ENCODE assay signal across 21 cellular contexts in genomic region chr20:1317545-1318255, GRCh38. TPM values are rescaled to one million over a fixed set of nuclear protein-coding genes. Genes with fewer than 3 reads are reported as not detected.
A peak's percentile ranks its signal among the peaks of the same experiment; 100 is the strongest.
DNase-seq lines count a peak whose midpoint lies in the region; ATAC-seq, FAIRE-seq and TF ChIP-seq lines count a peak whose summit lies in the region.
"Had no signal": no experiment of that assay in that cellular context is flagged by ENCODE, and none has a peak within 500 bp of the region (broad histone marks: within the 10 kb centered on the region; RNA-seq: fewer than 3 reads in every experiment).

No MANE protein-coding gene starts in this region.

- no peaks in the 10 kb centered on the region for H3K9me1 ChIP-seq in K562 (ENCODE audit: control insufficient read depth, insufficient read depth, low read length)

- TF ChIP-seq RAD21 in K562 (CRISPR knock-in tag; conservative IDR thresholded peaks at IDR 0.05 in 1 of 2, IDR thresholded peaks at IDR 0.05 in 1 of 2) = no peak

- no peaks in the 10 kb centered on the region for H3K27me3 Mint-ChIP-seq in neural crest cell (ENCODE audit: low read depth)
- H3K27me3 Mint-ChIP-seq: CD4-positive, alpha-beta T cell had no signal

- TF ChIP-seq EP300 in K562 (IDR thresholded peaks at IDR 0.05; ENCODE audit: low read length) = no peak

- H4K20me1 ChIP-seq in Karpas-422 (ENCODE audit: insufficient read depth, low read depth, low read length) (no peaks in the 10 kb centered on the region), K562 (replicated peaks; ENCODE audit: control insufficient read depth, insufficient read depth, low read length) (no peaks in the 10 kb centered on the region)

- H3K4me2 ChIP-seq in Karpas-422 (ENCODE audit: low read depth, low read length, poor library complexity, severe bottlenecking) (peak overlapping the region; percentile 53), K562 (ENCODE audit: insufficient read depth, low read length) (peak overlapping the region; percentile 28)

- no peak for TF ChIP-seq POLR2A in K562 (conservative IDR thresholded peaks at IDR 0.05)
- TF ChIP-seq POLR2A in uterus (IDR thresholded peaks at IDR 0.05) = no peak

- no peaks in the 10 kb centered on the region for H3K79me2 ChIP-seq in Karpas-422 (ENCODE audit: low read length)
- H3K79me2 ChIP-seq in K562 (ENCODE audit: control insufficient read depth, insufficient read depth, low read length) = no peaks in the 10 kb centered on the region

- no peak for FAIRE-seq in K562 (lab: Jason Lieb, UNC)
- FAIRE-seq: endometrium, H54 had no signal

- H3K27me3 ChIP-seq in Karpas-422 (ENCODE audit: low read length) (no peaks in the 10 kb centered on the region), K562 (ENCODE audit: control insufficient read depth in 2 of 2, insufficient read depth in 2 of 2, low read length in 2 of 2) (no peaks in the 10 kb centered on the region), psoas muscle (ENCODE audit: insufficient read depth in 3 of 3, low read length in 2 of 3) (no peaks in the 10 kb centered on the region), uterus (no peaks in the 10 kb centered on the region)
- H3K27me3 ChIP-seq: left lung had no signal

- DNase-seq in AG04449 (ENCODE audit: low read depth, low spot score) = no peak
- no peak for DNase-seq in Karpas-422
- no peak for DNase-seq in K562 (ENCODE audit: extremely low read depth in 1 of 4, low spot score in 3 of 4)
- DNase-seq in neural crest cell (ENCODE audit: low read depth, low spot score) = no peak
- DNase-seq in psoas muscle = no peak
- no peak for DNase-seq in COLO829 (ENCODE audit: low spot score)
- no peak for DNase-seq in uterus
- DNase-seq: activated CD4-positive, alpha-beta T cell treated with anti-CD3 and anti-CD28 coated beads, Interleukin-2, amount 50 U/mL, for 1 hour; activated effector memory CD4-positive, alpha-beta T cell treated with anti-CD3 and anti-CD28 coated beads, Interleukin-2, amount 50 U/mL, for 16 hours; CD4-positive, alpha-beta T cell; cortex of kidney; DMS53; immature natural killer cell; Kasumi-1; left lung; NCI-H1105; WERI-Rb-1 had no signal

- in situ Hi-C loops in K562 (cut with MboI) = no loop called here

- H3K9me3 Mint-ChIP-seq in neural crest cell = no peaks in the 10 kb centered on the region
- H3K9me3 Mint-ChIP-seq: CD4-positive, alpha-beta T cell; immature natural killer cell had no signal

- CTCF ChIA-PET in AG04449 (lab: Yijun Ruan, JAX) (interaction anchor here (1.0 to 2.6 kb wide), 4 partner anchors 103 to 187 kb away, joined by 3 to 12 read pairs (median 8); no protein-coding TSS in a partner anchor), K562 (lab: Yijun Ruan, JAX; ENCODE audit: low intra/inter-chr PET ratio) (no interaction called here)

- intact Hi-C loops in K562 (cut with micrococcal nuclease) = loop anchor here (10.0 kb wide), 1 partner anchor 187 kb away; no protein-coding TSS in a partner anchor
- intact Hi-C loops in psoas muscle (cut with DNase I) = no loop called here
- intact Hi-C loops in uterus (cut with DNase I; ENCODE audit: low total_unique reads) = loop anchor here (10.0 kb wide), 1 partner anchor 147 kb away; the partner anchor contains the start of gene NSFL1C

- no peak for ATAC-seq in K562
- no peak for ATAC-seq in HG02798 (IDR thresholded peaks at IDR 0.05; ENCODE audit: poor library complexity, unreplicated experiment)
- ATAC-seq in psoas muscle = no peak
- ATAC-seq: left lung had no signal

- H3K9me2 ChIP-seq in Karpas-422 (replicated peaks; ENCODE audit: insufficient read depth, low read length) = no peaks in the 10 kb centered on the region

- H2AFZ ChIP-seq in Karpas-422 (ENCODE audit: low read length) (no peak overlapping the region), K562 (ENCODE audit: low read depth, low read length) (peak overlapping the region; percentile 34; the same call in 1 of the 2 replicates)

- H3K27ac ChIP-seq in Karpas-422 (ENCODE audit: low read length) (no peak overlapping the region), K562 (ENCODE audit: extremely low read depth, low read depth, low read length) (no peak overlapping the region), psoas muscle (no peak overlapping the region), uterus (no peak overlapping the region)
- H3K27ac ChIP-seq: left lung, WERI-Rb-1 had no signal

- H3K4me1 ChIP-seq in Karpas-422 (ENCODE audit: low read length) = peaks cover 7% of the 10 kb centered on the region
- H3K4me1 ChIP-seq in K562 (replicated peaks in 1 of 2; ENCODE audit: control insufficient read depth in 2 of 2, insufficient read depth in 2 of 2, low read length in 2 of 2) = peaks cover 0 to 11% of the 10 kb centered on the region in 2 experiments; a peak in 3 of 5 replicates
- H3K4me1 ChIP-seq in psoas muscle = peaks cover 5% of the 10 kb centered on the region
- H3K4me1 ChIP-seq in uterus = peaks cover 0 to 3% of the 10 kb centered on the region in 2 donors

- no TSS peak for BruUV-seq in K562 (replicated peaks; lab: Mats Ljungman, UMichigan)

- 17% methylated on average over 12 of the region's 12 CpGs for WGBS in K562 (ENCODE audit: insufficient coverage, low coverage, missing lambda C conversion rate)
- 40 to 49% (median 49%) methylated on average over 12 of the region's 12 CpGs for WGBS in psoas muscle, 3 donors

- peaks cover 5% of the 10 kb centered on the region for H3K4me1 Mint-ChIP-seq in neural crest cell
- H3K4me1 Mint-ChIP-seq: immature natural killer cell had no signal

- POLR2A ChIA-PET in AG04449 (lab: Yijun Ruan, JAX) (no interaction called here), K562 (lab: Yijun Ruan, JAX) (no interaction called here)

- H3K9me3 ChIP-seq in Karpas-422 (ENCODE audit: low read length) = no peaks in the 10 kb centered on the region
- no peaks in the 10 kb centered on the region for H3K9me3 ChIP-seq in K562 (replicated peaks; ENCODE audit: control insufficient read depth, insufficient read depth, low read depth, low read length)
- H3K9me3 ChIP-seq in psoas muscle = no peaks in the 10 kb centered on the region
- H3K9me3 ChIP-seq in uterus = no peaks in the 10 kb centered on the region
- H3K9me3 ChIP-seq: left lung had no signal

- peak overlapping the region; percentile 30 for H3K4me3 ChIP-seq in AG04449 (ENCODE audit: low read depth, low read length)
- H3K4me3 ChIP-seq in Karpas-422 (ENCODE audit: low read length) = peak overlapping the region; percentile 15; the same call in 1 of the 2 replicates
- H3K4me3 ChIP-seq in K562 = no peak overlapping the region
- no peak overlapping the region for H3K4me3 ChIP-seq in psoas muscle
- H3K4me3 ChIP-seq in uterus = no peak overlapping the region
- H3K4me3 ChIP-seq: left lung had no signal

- H3K27ac Mint-ChIP-seq in neural crest cell (ENCODE audit: unreplicated experiment) = no peak overlapping the region
- H3K27ac Mint-ChIP-seq: CD4-positive, alpha-beta T cell; T-helper 2 cell treated with Interferon-gamma antibody and Interleukin-4, amounts not matched to agents 5 μg/mL and 100 μg/mL, for 36 hours had no signal

- H3K36me3 Mint-ChIP-seq in neural crest cell (ENCODE audit: low read depth) = no peaks in the 10 kb centered on the region
- H3K36me3 Mint-ChIP-seq: immature natural killer cell had no signal

- H3K36me3 ChIP-seq in Karpas-422 (ENCODE audit: insufficient read depth, low read length) (no peaks in the 10 kb centered on the region), K562 (ENCODE audit: control insufficient read depth, insufficient read depth, low read length) (no peaks in the 10 kb centered on the region), psoas muscle (ENCODE audit: insufficient read depth in 1 of 2, low read depth in 1 of 2) (no peaks in the 10 kb centered on the region), uterus (no peaks in the 10 kb centered on the region)
- H3K36me3 ChIP-seq: left lung, WERI-Rb-1 had no signal

- no peak for TF ChIP-seq CTCF in AG04449 (IDR thresholded peaks at IDR 0.05; ENCODE audit: insufficient read depth, low read length, missing control alignments)
- no peak for TF ChIP-seq CTCF in K562 (IDR thresholded peaks at IDR 0.05 in 2 of 3, conservative IDR thresholded peaks at IDR 0.05 in 1 of 3; ENCODE audit: insufficient read depth in 2 of 3, low read depth in 1 of 3, low read length in 3 of 3)
- TF ChIP-seq CTCF in neural crest cell (conservative IDR thresholded peaks at IDR 0.05) = no peak
- TF ChIP-seq CTCF in psoas muscle (IDR thresholded peaks at IDR 0.05) = no peak
- no peak for TF ChIP-seq CTCF in uterus (IDR thresholded peaks at IDR 0.05)

- H3K9ac ChIP-seq in Karpas-422 (ENCODE audit: low read length) (0 out of 2 replicates have a peak overlapping the region, but pooled peaks have one; percentile 38), K562 (ENCODE audit: insufficient read depth in 1 of 2, low read depth in 2 of 2, low read length in 2 of 2) (no peak overlapping the region)

- H3K4me3 Mint-ChIP-seq in neural crest cell = peak overlapping the region; percentile 25
- H3K4me3 Mint-ChIP-seq: CD4-positive, alpha-beta T cell; immature natural killer cell; T-helper 2 cell treated with Interferon-gamma antibody and Interleukin-4, amounts not matched to agents 5 μg/mL and 100 μg/mL, for 36 hours had no signal

RNA-seq across cellular contexts. Expression of gene SDCBP2, which starts 11.2 kb away (rescaled TPM):
- total RNA-seq in Karpas-422 (2014; rRNA removed; shearing (Covaris generic); ENCODE audit: low replicate concordance) = 1.8 TPM in 1 of 2 replicates, not detected in the other
- 0.84 and 1.6 TPM in 2 replicates for total RNA-seq in K562 (2011; cell fraction: chromatin; rRNA removed; ENCODE audit: low replicate concordance)
- 1.6 and 1.7 TPM in 2 replicates for total RNA-seq in K562 (2011; cell fraction: nucleolus; rRNA removed)
- total RNA-seq in K562 (2011; cell fraction: nucleoplasm; rRNA removed) = 1.4 and 1.8 TPM in 2 replicates
- total RNA-seq in K562 (2014; rRNA removed) = 0.27 and 1.6 TPM in 2 replicates
- total RNA-seq in K562 (2014; rRNA removed; fragmentation: Illumina TruSeq; extraction: Trizol) = 0.77 and 0.80 TPM in 2 replicates
- total RNA-seq in K562 (2015; rRNA removed; fragmentation: Illumina TruSeq; extraction: Trizol) = 0.91 and 1.2 TPM in 2 replicates
- 1.0 and 1.2 TPM in 2 replicates for total RNA-seq in K562 (2021)
- 0.71 and 2.1 TPM in 2 replicates for polyA plus RNA-seq in K562 (2011; rRNA removed)
- 1.6 and 2.3 TPM in 2 replicates for polyA plus RNA-seq in K562 (2011; cell fraction: cytosol; rRNA removed)
- polyA plus RNA-seq in K562 (2011; cell fraction: nucleus; rRNA removed) = 2.9 and 5.0 TPM in 2 replicates
- polyA plus RNA-seq in K562 (2012) = 0.92 and 1.1 TPM in 2 replicates
- 0.97 and 1.3 TPM in 2 replicates for polyA plus RNA-seq in K562 (2014; fragmentation: Illumina TruSeq; extraction: Trizol)
- polyA plus RNA-seq in K562 (2014; fragmentation: Nextera tagmentation; extraction: Ambion mirVana) = under 1 TPM; 0.06 to 0.07 TPM
- 1.2 and 1.3 TPM in 2 replicates for polyA plus RNA-seq in K562 (2014; rRNA removed)
- 0.60 and 0.74 TPM in 2 replicates for polyA minus RNA-seq in K562 (2011; rRNA and poly(A)+ RNA removed)
- not detected in 2 replicates for polyA minus RNA-seq in K562 (2011; cell fraction: cytosol; rRNA and poly(A)+ RNA removed)
- 0.54 and 0.56 TPM in 2 replicates for polyA minus RNA-seq in K562 (2011; cell fraction: nucleus; rRNA and poly(A)+ RNA removed)
- 1.6 and 2.4 TPM in 2 replicates for total RNA-seq in neural crest cell
- 1 to 10 TPM; 1.6 to 3.2 (median 1.9) TPM for total RNA-seq in psoas muscle
- polyA plus RNA-seq in psoas muscle = 10 to 100 TPM in 1 of 3 donors, 1 to 10 TPM in 2; 1.9 to 10.5 (median 2.2) TPM
- total RNA-seq in uterus = 1 to 10 TPM in 3 of 4 donors, under 1 TPM in 1; 0.26 to 9.1 (median 5.5) TPM

RNA-seq across cellular contexts. Expression of gene SNPH, which starts 51.6 kb away (rescaled TPM):
- 0.93 and 1.4 TPM in 2 replicates for total RNA-seq in Karpas-422 (2014; rRNA removed; shearing (Covaris generic); ENCODE audit: low replicate concordance)
- 3.4 and 5.0 TPM in 2 replicates for total RNA-seq in K562 (2011; cell fraction: chromatin; rRNA removed; ENCODE audit: low replicate concordance)
- 2.8 TPM in 2 replicates for total RNA-seq in K562 (2011; cell fraction: nucleolus; rRNA removed)
- total RNA-seq in K562 (2011; cell fraction: nucleoplasm; rRNA removed) = 2.8 and 3.2 TPM in 2 replicates
- total RNA-seq in K562 (2014; rRNA removed) = 4.2 and 5.7 TPM in 2 replicates
- 0.80 and 0.98 TPM in 2 replicates for total RNA-seq in K562 (2014; rRNA removed; fragmentation: Illumina TruSeq; extraction: Trizol)
- total RNA-seq in K562 (2015; rRNA removed; fragmentation: Illumina TruSeq; extraction: Trizol) = 1.3 and 1.4 TPM in 2 replicates
- total RNA-seq in K562 (2021) = 3.9 TPM in 2 replicates
- polyA plus RNA-seq in K562 (2011; rRNA removed) = 1.1 and 1.4 TPM in 2 replicates
- polyA plus RNA-seq in K562 (2011; cell fraction: cytosol; rRNA removed) = 1.2 and 3.1 TPM in 2 replicates
- polyA plus RNA-seq in K562 (2011; cell fraction: nucleus; rRNA removed) = 3.4 and 6.9 TPM in 2 replicates
- 1.4 and 2.6 TPM in 2 replicates for polyA plus RNA-seq in K562 (2012)
- polyA plus RNA-seq in K562 (2014; fragmentation: Illumina TruSeq; extraction: Trizol) = 1.5 and 2.1 TPM in 2 replicates
- under 1 TPM; 0.03 to 0.08 TPM for polyA plus RNA-seq in K562 (2014; fragmentation: Nextera tagmentation; extraction: Ambion mirVana)
- 2.1 and 2.8 TPM in 2 replicates for polyA plus RNA-seq in K562 (2014; rRNA removed)
- 0.69 and 0.91 TPM in 2 replicates for polyA minus RNA-seq in K562 (2011; rRNA and poly(A)+ RNA removed)
- 2.2 and 2.4 TPM in 2 replicates for polyA minus RNA-seq in K562 (2011; cell fraction: cytosol; rRNA and poly(A)+ RNA removed)
- polyA minus RNA-seq in K562 (2011; cell fraction: nucleus; rRNA and poly(A)+ RNA removed) = 1.3 and 1.6 TPM in 2 replicates
- 3.0 and 3.3 TPM in 2 replicates for total RNA-seq in neural crest cell
- 1 to 10 TPM; 2.7 to 9.3 (median 5.2) TPM for total RNA-seq in psoas muscle
- 1 to 10 TPM; 1.0 to 4.8 (median 2.2) TPM for polyA plus RNA-seq in psoas muscle
- total RNA-seq in uterus = 10 to 100 TPM in 1 of 4 donors, 1 to 10 TPM in 3; 2.1 to 14.0 (median 4.5) TPM

Comparison
In these comparisons a context has a peak if more than half of its experiments do, and no peak if none do; other contexts are left out.
1. H3K4me3 ChIP-seq: peak in AG04449 (single experiment) and Karpas-422 (single experiment); none in K562 (single experiment), psoas muscle (single experiment) and uterus (0 of 2).
2. intact Hi-C loops: an anchor here in K562 (10.0 kb wide) and uterus (10.0 kb wide); none called in psoas muscle.